In genomic region chr3:194135806-194136518, GRCh38 we compare ENCODE assay signal across 8 cellular contexts. TPM values are rescaled to one million over a fixed set of nuclear protein-coding genes. Genes with fewer than 3 reads are reported as not detected.
DNase-seq lines count a peak whose midpoint lies in the region; ATAC-seq and TF ChIP-seq lines count a peak whose summit lies in the region.

HES1 (plus strand) TSS chr3:194136148; CDS start chr3:194136381, 233 bp downstream.

- POLR2A ChIA-PET in CD8-positive, alpha-beta memory T cell (lab: Charles Lee): no interaction called here
- POLR2A ChIA-PET in RWPE1 (lab: Yijun Ruan, JAX; ENCODE audit: low non-redundant PET): interaction anchor here (0.6 to 0.8 kb wide), 4 partner anchors 108 to 352 kb away, joined by 4 to 13 read pairs (median 6); no protein-coding TSS in a partner anchor

- ATAC-seq in GM19463 (IDR thresholded peaks at IDR 0.05; ENCODE audit: unreplicated experiment) (peak; percentile 13), GM21619 (IDR thresholded peaks at IDR 0.05; ENCODE audit: unreplicated experiment) (no peak)

- H3K9ac ChIP-seq in Loucy (ENCODE audit: low read depth, low read length, poor library complexity, severe bottlenecking): peak within 1 kb of the TSS; percentile 88

- peaks cover 37% of the 10 kb centered on the region for H3K4me1 ChIP-seq in CD8-positive, alpha-beta memory T cell (ENCODE audit: insufficient read depth, low read length)
- H3K4me1 ChIP-seq in Loucy (ENCODE audit: insufficient read depth, low read length, poor library complexity, severe bottlenecking) (peaks cover 75% of the 10 kb centered on the region), left ventricle myocardium inferior (peaks cover 80% of the 10 kb centered on the region), ovary (ENCODE audit: insufficient read depth) (peaks cover 8% of the 10 kb centered on the region)

- peak within 1 kb of the TSS; percentile 60 for H3K27ac ChIP-seq in CD8-positive, alpha-beta memory T cell (ENCODE audit: low read depth, low read length)
- H3K27ac ChIP-seq in RWPE1 (peak within 1 kb of the TSS; percentile 97), left ventricle myocardium inferior (replicated peaks) (peak within 1 kb of the TSS; percentile 99), ovary (peak within 1 kb of the TSS; percentile 86 to 96)

- no peaks in the 10 kb centered on the region for H4K20me1 ChIP-seq in Loucy (ENCODE audit: insufficient read depth, low read length, poor library complexity, severe bottlenecking)

- CTCF ChIA-PET in CD8-positive, alpha-beta memory T cell (lab: Charles Lee): interaction anchor here (1.3 kb wide), 1 partner anchor 180 kb away, joined by 4 read pairs; no protein-coding TSS in a partner anchor
- CTCF ChIA-PET in RWPE1 (lab: Yijun Ruan, JAX): interaction anchor here (0.6 to 6.6 kb wide), 9 partner anchors 58 to 355 kb away, joined by 3 to 56 read pairs (median 4); no protein-coding TSS in a partner anchor

- no peaks in the 10 kb centered on the region for H3K36me3 Mint-ChIP-seq in CD8-positive, alpha-beta memory T cell

- in situ Hi-C loops in astrocyte of the cerebellum (cut with HindIII; ENCODE audit: low sequenced_read_pairs): no loop called here

- peak within 1 kb of the TSS in 7 of 8 donors; percentile 67 to 89 (median 82) for H3K27ac Mint-ChIP-seq in CD8-positive, alpha-beta memory T cell

- 0% methylated on average over 29 of the region's 29 CpGs for WGBS in ovary, 3 donors

- peak within 1 kb of the TSS; percentile 57 for H3K4me3 ChIP-seq in CD8-positive, alpha-beta memory T cell (ENCODE audit: low read length)
- H3K4me3 ChIP-seq in Loucy (ENCODE audit: low read length, poor library complexity, severe bottlenecking) (peak within 1 kb of the TSS; percentile 77), astrocyte of the cerebellum (ENCODE audit: low read depth, low read length) (peak within 1 kb of the TSS; percentile 68), left ventricle myocardium inferior (peak within 1 kb of the TSS; percentile 86), ovary (peak within 1 kb of the TSS; percentile 52)

- no peak for TF ChIP-seq EP300 in ovary (IDR thresholded peaks at IDR 0.05)

- H3K27me3 Mint-ChIP-seq in CD8-positive, alpha-beta memory T cell: peaks cover 63 to 82% of the 10 kb centered on the region in 2 donors

- peaks cover 34% of the 10 kb centered on the region for H3F3A ChIP-seq in Loucy (ENCODE audit: low read depth)

- no peaks in the 10 kb centered on the region for H3K9me2 ChIP-seq in Loucy (replicated peaks; ENCODE audit: low read depth, low read length)

- H3K4me3 Mint-ChIP-seq in CD8-positive, alpha-beta memory T cell: peak within 1 kb of the TSS; percentile 47 to 91 (median 80)

- intact Hi-C loops in left ventricle myocardium inferior (cut with micrococcal nuclease): loop anchor here (5.0 to 10.0 kb wide), 2 partner anchors 169 to 354 kb away; no protein-coding TSS in a partner anchor
- intact Hi-C loops in ovary (cut with DNase I): loop anchor here (2.0 to 10.0 kb wide), 10 partner anchors 61 to 354 kb away; no protein-coding TSS in a partner anchor

- H3K36me3 ChIP-seq in CD8-positive, alpha-beta memory T cell (ENCODE audit: insufficient read depth, low read length): no peaks in the 10 kb centered on the region
- H3K36me3 ChIP-seq in Loucy (ENCODE audit: insufficient read depth, low read length) (no peaks in the 10 kb centered on the region), left ventricle myocardium inferior (no peaks in the 10 kb centered on the region), ovary (no peaks in the 10 kb centered on the region)

- H2AFZ ChIP-seq in Loucy (ENCODE audit: low read length): peak within 1 kb of the TSS; percentile 76; the same call in 1 of the 2 replicates

- TF ChIP-seq POLR2A in ovary (IDR thresholded peaks at IDR 0.05): peak; percentile 74

- DNase-seq in CD8-positive, alpha-beta memory T cell: peak in 2 of 5 donors; percentile 17 to 34
- DNase-seq in RWPE1 (ENCODE audit: low spot score): peak; percentile 95
- peak; percentile 92 for DNase-seq in astrocyte of the cerebellum (ENCODE audit: low read depth)
- peak; percentile 93 for DNase-seq in left ventricle myocardium inferior
- DNase-seq in ovary: peak; percentile 83 to 91 (median 89)

- peaks cover 0 to 4% (median 0%) of the 10 kb centered on the region in 5 donors for H3K9me3 Mint-ChIP-seq in CD8-positive, alpha-beta memory T cell

- peaks cover 31% of the 10 kb centered on the region for H3K27me3 ChIP-seq in CD8-positive, alpha-beta memory T cell (ENCODE audit: insufficient read depth, low read length, poor library complexity, severe bottlenecking)
- H3K27me3 ChIP-seq in Loucy (ENCODE audit: insufficient read depth, low read length, poor library complexity, severe bottlenecking) (no peaks in the 10 kb centered on the region), left ventricle myocardium inferior (ENCODE audit: low read depth) (no peaks in the 10 kb centered on the region), ovary (no peaks in the 10 kb centered on the region)

- peaks cover 22% of the 10 kb centered on the region for H3K79me2 ChIP-seq in Loucy (ENCODE audit: insufficient read depth, low read length)

- TF ChIP-seq CTCF in Loucy (conservative IDR thresholded peaks at IDR 0.05; ENCODE audit: low read length): no peak
- no peak for TF ChIP-seq CTCF in RWPE1 (conservative IDR thresholded peaks at IDR 0.05; ENCODE audit: low read depth)
- TF ChIP-seq CTCF in astrocyte of the cerebellum (IDR thresholded peaks at IDR 0.05; ENCODE audit: low read depth, low read length, missing control alignments): no peak
- TF ChIP-seq CTCF in left ventricle myocardium inferior (IDR thresholded peaks at IDR 0.05; ENCODE audit: borderline replicate concordance): no peak
- no peak for TF ChIP-seq CTCF in ovary (IDR thresholded peaks at IDR 0.05)

- H3K4me1 Mint-ChIP-seq in CD8-positive, alpha-beta memory T cell: peaks cover 37 to 64% (median 51%) of the 10 kb centered on the region in 3 donors

- H3K4me2 ChIP-seq in Loucy (ENCODE audit: low read depth, low read length, poor library complexity, severe bottlenecking): peak within 1 kb of the TSS; percentile 97

- no peaks in the 10 kb centered on the region for H3K9me3 ChIP-seq in CD8-positive, alpha-beta memory T cell (ENCODE audit: low read length)
- H3K9me3 ChIP-seq in Loucy (ENCODE audit: insufficient read depth, low read depth, low read length): no peaks in the 10 kb centered on the region
- H3K9me3 ChIP-seq in left ventricle myocardium inferior (replicated peaks): no peaks in the 10 kb centered on the region
- no peaks in the 10 kb centered on the region for H3K9me3 ChIP-seq in ovary

RNA-seq across cellular contexts. Expression of gene HES1, which starts in this region (rescaled TPM):
- not detected for total RNA-seq in CD8-positive, alpha-beta memory T cell
- not detected for polyA plus RNA-seq in CD8-positive, alpha-beta memory T cell
- total RNA-seq in left ventricle myocardium inferior (13.4 TPM), ovary (100 to 1,000 TPM in 1 of 7 donors, 10 to 100 TPM in 6; 16.7 to 116 (median 41.3) TPM)
- 10 to 100 TPM; 18.5 to 35.0 TPM for polyA plus RNA-seq in ovary

Comparison
In these comparisons a context has a peak if more than half of its experiments do, and no peak if none do; other contexts are left out.
1. RNA of gene HES1 (total RNA-seq): 16.7 to 116 TPM in ovary and 13.4 TPM in left ventricle myocardium inferior (single experiment); not detected in CD8-positive, alpha-beta memory T cell; every median in the first group is over 10 times any median in the second.
2. RNA of gene HES1 (polyA plus RNA-seq): 18.5 to 35.0 TPM in ovary; not detected in CD8-positive, alpha-beta memory T cell (single experiment); every median in the first group is over 10 times any median in the second.
3. Peak in every context shown above with its lines, with median percentiles within 50 percentile points of each other: H3K27ac ChIP-seq and H3K4me3 ChIP-seq.